ENCODE assay signal across 21 cellular contexts in the genomic region with DNA sequence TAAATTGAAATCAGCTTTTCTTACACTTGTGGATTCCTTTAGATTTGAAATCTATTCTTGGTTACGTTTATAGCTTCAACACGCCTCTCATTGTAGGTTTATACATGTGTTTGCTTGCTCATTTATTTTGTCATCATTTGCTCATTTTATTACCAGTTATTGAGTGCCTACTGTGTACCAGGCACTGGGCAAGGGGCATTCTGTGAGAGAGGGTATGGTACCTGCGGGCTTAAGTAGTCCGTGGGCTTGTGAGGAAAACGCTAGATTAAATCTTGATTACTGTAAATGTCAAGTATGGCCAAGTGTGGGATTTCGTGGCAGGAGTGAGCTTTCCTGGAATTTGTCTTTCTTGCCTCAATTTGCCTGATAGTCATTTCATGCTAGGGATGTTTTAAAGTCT.
DNase-seq lines count a peak whose midpoint lies in the region; ATAC-seq, FAIRE-seq and TF ChIP-seq lines count a peak whose summit lies in the region.
"Had no signal": no experiment of that assay in that cellular context is flagged by ENCODE, and none has a peak within 500 bp of the region (broad histone marks: within the 10 kb centered on the region; RNA-seq: fewer than 3 reads in every experiment).

No MANE protein-coding gene starts in this region.

- H2BK20ac ChIP-seq in IMR-90 (ENCODE audit: low read depth, low read length), result no peak overlapping the region

- no peak overlapping the region for H4K8ac ChIP-seq in IMR-90 (ENCODE audit: low read depth in 2 of 2, low read length in 2 of 2)

- H2AK5ac ChIP-seq in IMR-90 (ENCODE audit: low read depth, low read length), result 0 out of 2 replicates have a peak overlapping the region, but pooled peaks have one; percentile 1

- no peak overlapping the region for H3K23ac ChIP-seq in IMR-90 (ENCODE audit: low read depth, low read length)

- H3K4me3 Mint-ChIP-seq in osteocyte (ENCODE audit: unreplicated experiment), result no peak overlapping the region
- H3K4me3 Mint-ChIP-seq: CD4-positive, CD25-positive, alpha-beta regulatory T cell; CD8-positive, alpha-beta memory T cell; HFFc6 had no signal

- no peak overlapping the region for H2BK120ac ChIP-seq in IMR-90 (ENCODE audit: low read depth, low read length)

- WGBS in IMR-90 (ENCODE audit: extremely low coverage in 2 of 2, insufficient read length in 1 of 2), 2 experiments, result 100% methylated on average over 3 of the region's 6 CpGs; no CpG with 5 or more reads in 1 of the 2 experiments

- TF ChIP-seq POLR2A in IMR-90 (IDR thresholded peaks at IDR 0.05; ENCODE audit: low read depth, low read length), result no peak

- no peak overlapping the region for H3K4me3 ChIP-seq in IMR-90 (ENCODE audit: insufficient read depth, low read depth, low read length)
- H3K4me3 ChIP-seq in adipocyte (ENCODE audit: low read length), result peak overlapping the region; percentile 25
- H3K4me3 ChIP-seq: GM12878, GM23248, HAP-1 had no signal

- ATAC-seq in IMR-90 (ENCODE audit: low read depth), result no peak
- no peak for ATAC-seq in HG02973 (IDR thresholded peaks at IDR 0.05; ENCODE audit: unreplicated experiment)
- no peak for ATAC-seq in left colon
- ATAC-seq in HG03097 (IDR thresholded peaks at IDR 0.05; ENCODE audit: low FRiP score, unreplicated experiment), result no peak
- ATAC-seq: GM12878 had no signal

- no peaks in the 10 kb centered on the region for H4K20me1 ChIP-seq in IMR-90 (ENCODE audit: insufficient read depth, low read length)

- H3K36me3 Mint-ChIP-seq in osteocyte (ENCODE audit: unreplicated experiment), result peaks cover 8% of the 10 kb centered on the region
- H3K36me3 Mint-ChIP-seq: CD4-positive, CD25-positive, alpha-beta regulatory T cell; CD8-positive, alpha-beta memory T cell had no signal

- H3K4me2 ChIP-seq in IMR-90 (ENCODE audit: low read depth, low read length), result no peak overlapping the region; the same call in 1 of the 2 replicates

- no peak overlapping the region for H2AK9ac ChIP-seq in IMR-90 (replicated peaks; ENCODE audit: low read depth, low read length, poor library complexity)

- no peaks in the 10 kb centered on the region for H3K27me3 Mint-ChIP-seq in osteocyte (ENCODE audit: unreplicated experiment)

- H3K9me3 Mint-ChIP-seq in osteocyte (ENCODE audit: unreplicated experiment), result no peaks in the 10 kb centered on the region
- H3K9me3 Mint-ChIP-seq: CD4-positive, CD25-positive, alpha-beta regulatory T cell; CD8-positive, alpha-beta memory T cell; HFFc6 had no signal

- no peak overlapping the region for H3K56ac ChIP-seq in IMR-90 (ENCODE audit: extremely low read depth, insufficient read depth, low read length)

- no peak overlapping the region for H2BK5ac ChIP-seq in IMR-90 (ENCODE audit: low read depth, low read length, poor library complexity, severe bottlenecking)

- dilution Hi-C loops in IMR-90 (cut with HindIII; ENCODE audit: low sequenced_read_pairs, unreplicated experiment), result no loop called here

- CTCF ChIA-PET in IMR-90 (lab: Yijun Ruan, JAX), result interaction anchor here (1.2 kb wide), 1 partner anchor 38 kb away, joined by 3 read pairs; no protein-coding TSS in a partner anchor

- in situ Hi-C loops in IMR-90 (cut with MboI; ENCODE audit: low sequenced_read_pairs), result no loop called here

- no peak overlapping the region for H4K91ac ChIP-seq in IMR-90 (ENCODE audit: insufficient read depth, low read depth, low read length)

- H3K14ac ChIP-seq in IMR-90 (replicated peaks; ENCODE audit: low read depth, low read length), result no peak overlapping the region

- H4K5ac ChIP-seq in IMR-90 (ENCODE audit: low read depth, low read length), result no peak overlapping the region

- H2AFZ ChIP-seq in IMR-90 (replicated peaks; ENCODE audit: low read length, poor library complexity), result no peak overlapping the region
- H2AFZ ChIP-seq: GM23248 had no signal

- H3K79me1 ChIP-seq in IMR-90 (ENCODE audit: low read depth in 1 of 2, low read length in 2 of 2), result peaks cover 3 to 7% of the 10 kb centered on the region in 2 experiments; a peak in 2 of 4 replicates

- H3K9ac ChIP-seq in IMR-90 (ENCODE audit: low read depth, low read length) (no peak overlapping the region), adipocyte (ENCODE audit: low read length) (no peak overlapping the region)
- H3K9ac ChIP-seq: GM23248 had no signal

- peaks cover 63% of the 10 kb centered on the region for H3K4me1 Mint-ChIP-seq in osteocyte (ENCODE audit: unreplicated experiment)
- H3K4me1 Mint-ChIP-seq: CD4-positive, CD25-positive, alpha-beta regulatory T cell; CD8-positive, alpha-beta memory T cell had no signal

- peaks cover 9% of the 10 kb centered on the region; the same call in 1 of the 2 replicates for H3K4me1 ChIP-seq in IMR-90 (ENCODE audit: control insufficient read depth, insufficient read depth, low read length)
- peaks cover 29% of the 10 kb centered on the region for H3K4me1 ChIP-seq in adipocyte (ENCODE audit: control insufficient read depth, insufficient read depth, low read length)
- H3K4me1 ChIP-seq: BE2C, HAP-1 had no signal

- H3K9me3 ChIP-seq in IMR-90 (ENCODE audit: control insufficient read depth, insufficient read depth, low read length) (no peaks in the 10 kb centered on the region), adipocyte (ENCODE audit: control insufficient read depth, low read length) (no peaks in the 10 kb centered on the region)
- H3K9me3 ChIP-seq: BE2C, HAP-1 had no signal

- no peak overlapping the region for H3K18ac ChIP-seq in IMR-90 (ENCODE audit: low read depth, low read length)

- no peak for TF ChIP-seq RAD21 in IMR-90 (IDR thresholded peaks at IDR 0.05; ENCODE audit: low read length)

- POLR2A ChIA-PET in IMR-90 (lab: Charles Lee; ENCODE audit: unreplicated experiment), result interaction anchor here (0.6 kb wide), 1 partner anchor 84 kb away, joined by 3 read pairs; no protein-coding TSS in a partner anchor

- H3K36me3 ChIP-seq in IMR-90 (ENCODE audit: control insufficient read depth, insufficient read depth, low read length), result no peaks in the 10 kb centered on the region
- H3K36me3 ChIP-seq in adipocyte (ENCODE audit: control insufficient read depth, insufficient read depth, low read length, severe bottlenecking), result peaks cover 6% of the 10 kb centered on the region
- H3K36me3 ChIP-seq: BE2C, HAP-1 had no signal

- TF ChIP-seq CTCF in IMR-90 (conservative IDR thresholded peaks at IDR 0.05; ENCODE audit: low read depth, low read length) (no peak), osteocyte (IDR thresholded peaks at IDR 0.05) (no peak)

- no peak overlapping the region for H3K4ac ChIP-seq in IMR-90 (ENCODE audit: low read depth, low read length)

- 0 out of 2 replicates have a peak, but pooled peaks cover 3% of the 10 kb centered on the region for H3K9me1 ChIP-seq in IMR-90 (ENCODE audit: insufficient read depth, low read length)

- H3K27ac Mint-ChIP-seq in osteocyte (ENCODE audit: unreplicated experiment), result peak overlapping the region; percentile 77
- H3K27ac Mint-ChIP-seq: CD4-positive, CD25-positive, alpha-beta regulatory T cell; CD8-positive, alpha-beta memory T cell; HFFc6 had no signal

- DNase-seq in IMR-90, result no peak
- DNase-seq in adipocyte (ENCODE audit: low read depth), result peak; percentile 43
- no peak for DNase-seq in osteocyte (ENCODE audit: extremely low spot score, unreplicated experiment)
- DNase-seq in RCC 7860 (ENCODE audit: low spot score), result no peak
- DNase-seq in left colon, result no peak
- DNase-seq: ACHN; BE2C; C1 segment of cervical spinal cord; CD4-positive, CD25-positive, alpha-beta regulatory T cell; CD8-positive, alpha-beta memory T cell; COR-L47; DMS 273 treated with DMSO at 0.1 percent for 48 hours; DND-41; EL; GM23248; HFFc6 had no signal

- intact Hi-C loops in IMR-90 (cut with micrococcal nuclease), result no loop called here
- intact Hi-C loops in left colon (cut with DNase I, micrococcal nuclease), result no loop called here

- H2BK15ac ChIP-seq in IMR-90 (ENCODE audit: low read depth, low read length), result no peak overlapping the region

- H3K27ac ChIP-seq in IMR-90 (ENCODE audit: insufficient read depth, low read length), result peak overlapping the region; percentile 32; the same call in 1 of the 2 replicates
- H3K27ac ChIP-seq: GM23248 had no signal

- no peak for FAIRE-seq in RCC 7860 (lab: Jason Lieb, UNC)
- FAIRE-seq: A204.1, GM12878 had no signal

- H3K27me3 ChIP-seq in IMR-90 (ENCODE audit: control insufficient read depth, insufficient read depth, low read length), result peaks cover 2% of the 10 kb centered on the region; the same call in 1 of the 2 replicates
- no peaks in the 10 kb centered on the region for H3K27me3 ChIP-seq in adipocyte (replicated peaks; ENCODE audit: control insufficient read depth, insufficient read depth, low read length)

- BruUV-seq in IMR-90 (replicated peaks; lab: Mats Ljungman, UMichigan), result no TSS peak

TF ChIP-seq in IMR-90, 13 proteins besides CTCF, POLR2A, EP300 and RAD21:
- TF ChIP-seq MXI1 (IDR thresholded peaks at IDR 0.05; ENCODE audit: borderline replicate concordance, low read depth, low read length) (no peak), CEBPB (IDR thresholded peaks at IDR 0.05; ENCODE audit: low read depth, low read length) (no peak), SMC3 (IDR thresholded peaks at IDR 0.05; ENCODE audit: low read depth, low read length) (no peak), MAFK (IDR thresholded peaks at IDR 0.05; ENCODE audit: low read depth, low read length) (no peak), CHD1 (IDR thresholded peaks at IDR 0.05; ENCODE audit: low read depth, low read length) (no peak), RFX5 (IDR thresholded peaks at IDR 0.05; ENCODE audit: low read depth, low read length) (no peak), MAZ (IDR thresholded peaks at IDR 0.05; ENCODE audit: borderline replicate concordance, low read depth, low read length) (no peak), NFE2L2 (IDR thresholded peaks at IDR 0.05; ENCODE audit: low read depth, low read length) (no peak)
- TF ChIP-seq, protein P1, sequence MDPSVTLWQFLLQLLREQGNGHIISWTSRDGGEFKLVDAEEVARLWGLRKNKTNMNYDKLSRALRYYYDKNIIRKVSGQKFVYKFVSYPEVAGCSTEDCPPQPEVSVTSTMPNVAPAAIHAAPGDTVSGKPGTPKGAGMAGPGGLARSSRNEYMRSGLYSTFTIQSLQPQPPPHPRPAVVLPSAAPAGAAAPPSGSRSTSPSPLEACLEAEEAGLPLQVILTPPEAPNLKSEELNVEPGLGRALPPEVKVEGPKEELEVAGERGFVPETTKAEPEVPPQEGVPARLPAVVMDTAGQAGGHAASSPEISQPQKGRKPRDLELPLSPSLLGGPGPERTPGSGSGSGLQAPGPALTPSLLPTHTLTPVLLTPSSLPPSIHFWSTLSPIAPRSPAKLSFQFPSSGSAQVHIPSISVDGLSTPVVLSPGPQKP (IDR thresholded peaks at IDR 0.05; ENCODE audit: borderline replicate concordance, low read depth, low read length), result no peak
